Comparison of ENCODE assay signal across 19 cellular contexts in genomic region chr9:94926457-94926852, GRCh38.
DNase-seq lines count a peak whose midpoint lies in the region; ATAC-seq and TF ChIP-seq lines count a peak whose summit lies in the region.
"Had no signal": no experiment of that assay in that cellular context is flagged by ENCODE, and none has a peak within 500 bp of the region (broad histone marks: within the 10 kb centered on the region; RNA-seq: fewer than 3 reads in every experiment).

No MANE protein-coding gene starts in this region.

- POLR2A ChIA-PET in Panc1 (lab: Charles Lee) = no interaction called here

- ATAC-seq in Panc1 = no peak
- peak in 1 of 2 donors; percentile 41 for ATAC-seq in upper lobe of left lung (ENCODE audit: low FRiP score in 2 of 2)
- ATAC-seq in stimulated activated naive CD8-positive, alpha-beta T cell treated with anti-CD3 and anti-CD28 coated beads, Interleukin-15, amount 100 ng/mL, for 72 hours = no peak
- no peak for ATAC-seq in stimulated activated naive B cell treated with anti-CD40 and anti-IgM and Interleukin-4, amounts not matched to agents 10 μg/mL and 1 μg/mL and 100 μg/mL, for 72 hours (replicated peaks)
- ATAC-seq: heart left ventricle; naive thymus-derived CD8-positive, alpha-beta T cell had no signal

- H3K9me3 Mint-ChIP-seq in stimulated activated naive CD8-positive, alpha-beta T cell treated with anti-CD3 and anti-CD28 coated beads, Interleukin-15, amount 100 ng/mL, for 72 hours = no peaks in the 10 kb centered on the region
- no peaks in the 10 kb centered on the region for H3K9me3 Mint-ChIP-seq in stimulated activated naive B cell treated with anti-CD40 and anti-IgM and Interleukin-4, amounts not matched to agents 10 μg/mL and 1 μg/mL and 100 μg/mL, for 72 hours
- H3K9me3 Mint-ChIP-seq: activated B cell treated with CpG ODN at 0.5 μM for 24 hours; naive thymus-derived CD8-positive, alpha-beta T cell; stimulated activated naive CD8-positive, alpha-beta T cell treated with anti-CD3 and anti-CD28 coated beads, Interleukin-15, Interleukin-2, amounts not matched to agents 100 ng/mL and 50 ng/mL, for 24 hours had no signal

- H3K9ac ChIP-seq in mucosa of rectum (ENCODE audit: low read depth in 1 of 2, low read length in 2 of 2) = no peak overlapping the region

- H3K4me3 ChIP-seq in Panc1 (ENCODE audit: low read depth in 2 of 2, low read length in 2 of 2) (no peak overlapping the region), esophagus squamous epithelium (no peak overlapping the region), mucosa of rectum (ENCODE audit: low read length in 2 of 2) (no peak overlapping the region), upper lobe of left lung (no peak overlapping the region)
- H3K4me3 ChIP-seq: heart left ventricle had no signal

- H3K27ac ChIP-seq in Panc1 (ENCODE audit: low read length) (peak overlapping the region; percentile 98), esophagus squamous epithelium (peak overlapping the region; percentile 59 to 85 (median 74)), mucosa of rectum (ENCODE audit: low read depth in 2 of 2, low read length in 2 of 2) (peak overlapping the region; percentile 30 to 45), upper lobe of left lung (peak overlapping the region; percentile 25 to 79 (median 65))
- H3K27ac ChIP-seq: heart left ventricle had no signal

- no peak overlapping the region for H3K27ac Mint-ChIP-seq in stimulated activated naive CD8-positive, alpha-beta T cell treated with anti-CD3 and anti-CD28 coated beads, Interleukin-15, amount 100 ng/mL, for 72 hours
- no peak overlapping the region for H3K27ac Mint-ChIP-seq in stimulated activated naive B cell treated with anti-CD40 and anti-IgM and Interleukin-4, amounts not matched to agents 10 μg/mL and 1 μg/mL and 100 μg/mL, for 72 hours
- H3K27ac Mint-ChIP-seq: activated B cell treated with CpG ODN at 0.5 μM for 24 hours; naive thymus-derived CD8-positive, alpha-beta T cell; stimulated activated naive CD8-positive, alpha-beta T cell treated with anti-CD3 and anti-CD28 coated beads, Interleukin-15, Interleukin-2, amounts not matched to agents 100 ng/mL and 50 ng/mL, for 24 hours had no signal

- TF ChIP-seq POLR2A in esophagus squamous epithelium (IDR thresholded peaks at IDR 0.05) (no peak), upper lobe of left lung (IDR thresholded peaks at IDR 0.05) (no peak)

- TF ChIP-seq CTCF in Panc1 (IDR thresholded peaks at IDR 0.05) = no peak
- TF ChIP-seq CTCF in esophagus squamous epithelium (IDR thresholded peaks at IDR 0.05) = no peak
- TF ChIP-seq CTCF in upper lobe of left lung (IDR thresholded peaks at IDR 0.05) = no peak

- no peaks in the 10 kb centered on the region for H3K4me1 Mint-ChIP-seq in stimulated activated naive CD8-positive, alpha-beta T cell treated with anti-CD3 and anti-CD28 coated beads, Interleukin-15, amount 100 ng/mL, for 72 hours
- peaks cover 0 to 4% of the 10 kb centered on the region in 2 donors for H3K4me1 Mint-ChIP-seq in stimulated activated naive B cell treated with anti-CD40 and anti-IgM and Interleukin-4, amounts not matched to agents 10 μg/mL and 1 μg/mL and 100 μg/mL, for 72 hours
- H3K4me1 Mint-ChIP-seq: activated B cell treated with CpG ODN at 0.5 μM for 24 hours had no signal

- intact Hi-C loops in Panc1 (cut with micrococcal nuclease; ENCODE audit: unreplicated experiment) = no loop called here
- intact Hi-C loops in esophagus squamous epithelium (cut with DNase I) = loop anchor here (10.0 kb wide), 1 partner anchor 78 kb away; no protein-coding TSS in a partner anchor

- in situ Hi-C loops in Panc1 (cut with HindIII; ENCODE audit: low pct_unique_long_range_greater_than_20kb, low sequenced_read_pairs) = no loop called here

- H3K27me3 ChIP-seq in Panc1 (ENCODE audit: control insufficient read depth, insufficient read depth, low read length) (no peaks in the 10 kb centered on the region), esophagus squamous epithelium (no peaks in the 10 kb centered on the region), mucosa of rectum (ENCODE audit: control insufficient read depth in 2 of 2, insufficient read depth in 2 of 2, low read length in 2 of 2) (no peaks in the 10 kb centered on the region), upper lobe of left lung (no peaks in the 10 kb centered on the region)
- H3K27me3 ChIP-seq: heart left ventricle had no signal

- no peaks in the 10 kb centered on the region for H3K9me3 ChIP-seq in Panc1 (ENCODE audit: control insufficient read depth, insufficient read depth, low read depth, low read length)
- H3K9me3 ChIP-seq in esophagus squamous epithelium = no peaks in the 10 kb centered on the region
- no peaks in the 10 kb centered on the region for H3K9me3 ChIP-seq in mucosa of rectum (ENCODE audit: control insufficient read depth in 2 of 2, low read length in 2 of 2)
- no peaks in the 10 kb centered on the region for H3K9me3 ChIP-seq in upper lobe of left lung
- H3K9me3 ChIP-seq: heart left ventricle had no signal

- CTCF ChIA-PET in Panc1 (lab: Charles Lee) = no interaction called here

- 57% methylated on average over 4 of the region's 9 CpGs; no CpG with 5 or more reads in 1 of the 2 donors for WGBS in esophagus squamous epithelium, 2 donors
- 63 to 89% methylated on average over 3 to 6 of the region's 9 CpGs for WGBS in upper lobe of left lung, 2 donors

- peaks cover 43% of the 10 kb centered on the region for H3K4me1 ChIP-seq in Panc1 (ENCODE audit: control insufficient read depth, insufficient read depth, low read length)
- peaks cover 36 to 83% (median 42%) of the 10 kb centered on the region in 3 donors for H3K4me1 ChIP-seq in esophagus squamous epithelium
- H3K4me1 ChIP-seq in mucosa of rectum (ENCODE audit: control insufficient read depth in 2 of 2, insufficient read depth in 2 of 2, low read length in 2 of 2) = peaks cover 16 to 33% of the 10 kb centered on the region in 2 donors
- H3K4me1 ChIP-seq in upper lobe of left lung = peaks cover 26 to 52% (median 46%) of the 10 kb centered on the region in 4 donors

- no TSS peak for BruUV-seq in Panc1 (replicated peaks; lab: Mats Ljungman, UMichigan)

- H3K4me3 Mint-ChIP-seq in stimulated activated naive CD8-positive, alpha-beta T cell treated with anti-CD3 and anti-CD28 coated beads, Interleukin-15, amount 100 ng/mL, for 72 hours = no peak overlapping the region
- H3K4me3 Mint-ChIP-seq in stimulated activated naive B cell treated with anti-CD40 and anti-IgM and Interleukin-4, amounts not matched to agents 10 μg/mL and 1 μg/mL and 100 μg/mL, for 72 hours = no peak overlapping the region
- H3K4me3 Mint-ChIP-seq: activated B cell treated with CpG ODN at 0.5 μM for 24 hours; naive thymus-derived CD8-positive, alpha-beta T cell; stimulated activated naive CD8-positive, alpha-beta T cell treated with anti-CD3 and anti-CD28 coated beads, Interleukin-15, Interleukin-2, amounts not matched to agents 100 ng/mL and 50 ng/mL, for 24 hours had no signal

- H3K36me3 Mint-ChIP-seq in stimulated activated naive B cell treated with anti-CD40 and anti-IgM and Interleukin-4, amounts not matched to agents 10 μg/mL and 1 μg/mL and 100 μg/mL, for 72 hours = peaks cover 19 to 41% of the 10 kb centered on the region in 2 donors

- no peaks in the 10 kb centered on the region for H3K27me3 Mint-ChIP-seq in stimulated activated naive CD8-positive, alpha-beta T cell treated with anti-CD3 and anti-CD28 coated beads, Interleukin-15, amount 100 ng/mL, for 72 hours
- H3K27me3 Mint-ChIP-seq in stimulated activated naive B cell treated with anti-CD40 and anti-IgM and Interleukin-4, amounts not matched to agents 10 μg/mL and 1 μg/mL and 100 μg/mL, for 72 hours = no peaks in the 10 kb centered on the region
- H3K27me3 Mint-ChIP-seq: activated B cell treated with CpG ODN at 0.5 μM for 24 hours; naive thymus-derived CD8-positive, alpha-beta T cell; stimulated activated naive CD8-positive, alpha-beta T cell treated with anti-CD3 and anti-CD28 coated beads, Interleukin-15, Interleukin-2, amounts not matched to agents 100 ng/mL and 50 ng/mL, for 24 hours had no signal

- DNase-seq in Panc1 (ENCODE audit: low read depth, low spot score) = no peak
- DNase-seq in esophagus squamous epithelium (lab: John Stamatoyannopoulos, UW) = no peak
- DNase-seq in upper lobe of left lung = peak in 1 of 2 donors; percentile 65
- no peak for DNase-seq in stimulated activated naive CD8-positive, alpha-beta T cell treated with anti-CD3 and anti-CD28 coated beads, Interleukin-15, amount 100 ng/mL, for 72 hours
- no peak for DNase-seq in stimulated activated naive B cell treated with anti-CD40 and anti-IgM and Interleukin-4, amounts not matched to agents 10 μg/mL and 1 μg/mL and 100 μg/mL, for 72 hours
- DNase-seq in SIG-M5 treated with dmso at 0.1 percent for 504 hours (lab: John Stamatoyannopoulos, UW; ENCODE audit: unreplicated experiment) = no peak
- DNase-seq: activated B cell treated with CpG ODN at 0.5 μM for 24 hours; activated naive CD4-positive, alpha-beta T cell treated with anti-CD3 and anti-CD28 coated beads, Interleukin-2, amount 50 U/mL, for 16 hours; heart left ventricle; naive thymus-derived CD8-positive, alpha-beta T cell; NCI-H1105; NCI-H1930; NCI-H748 treated with DMSO at 0.1 percent for 48 hours; retina; SHP77; SW 1271; T1000 had no signal

- H3K36me3 ChIP-seq in Panc1 (ENCODE audit: control insufficient read depth, insufficient read depth, low read length) (no peaks in the 10 kb centered on the region), esophagus squamous epithelium (no peaks in the 10 kb centered on the region), mucosa of rectum (ENCODE audit: control insufficient read depth in 2 of 2, insufficient read depth in 2 of 2, low read length in 2 of 2) (no peaks in the 10 kb centered on the region), upper lobe of left lung (no peaks in the 10 kb centered on the region)
- H3K36me3 ChIP-seq: heart left ventricle had no signal

- TF ChIP-seq EP300 in upper lobe of left lung (IDR thresholded peaks at IDR 0.05) = no peak

Comparison
In these comparisons a context has a peak if more than half of its experiments do, and no peak if none do; other contexts are left out.
1. H3K27ac ChIP-seq: peak in every context shown above with its lines; median percentile 98 in Panc1; 74 in esophagus squamous epithelium; 65 in upper lobe of left lung; 38 in mucosa of rectum.